Comparison of ENCODE assay signal across 19 cellular contexts in genomic region chr18:6629635-6630140, GRCh38.
DNase-seq lines count a peak whose midpoint lies in the region; ATAC-seq and TF ChIP-seq lines count a peak whose summit lies in the region.
"Had no signal": no experiment of that assay in that cellular context is flagged by ENCODE, and none has a peak within 500 bp of the region (broad histone marks: within the 10 kb centered on the region; RNA-seq: fewer than 3 reads in every experiment).

No MANE protein-coding gene starts in this region.

- 90% methylated on average over 5 of the region's 5 CpGs for WGBS in prostate gland

- ATAC-seq in gastrocnemius medialis (no peak), GM18870 (IDR thresholded peaks at IDR 0.05; ENCODE audit: unreplicated experiment) (no peak)
- ATAC-seq: activated T-cell treated with anti-CD3 and anti-CD28 coated beads, Interleukin-2, amount 50 U/mL, for 4 hours; heart left ventricle; right cardiac atrium had no signal

- H3K4me1 Mint-ChIP-seq in chondrocyte (ENCODE audit: low read depth) (peaks cover 70% of the 10 kb centered on the region), nephron (peaks cover 67% of the 10 kb centered on the region)

- H3K4me1 ChIP-seq in gastrocnemius medialis: no peaks in the 10 kb centered on the region
- H3K4me1 ChIP-seq in prostate gland (replicated peaks): no peaks in the 10 kb centered on the region

- H3K27ac ChIP-seq in gastrocnemius medialis (no peak overlapping the region), prostate gland (no peak overlapping the region)
- H3K27ac ChIP-seq: upper lobe of left lung had no signal

- H3K27me3 Mint-ChIP-seq in chondrocyte (ENCODE audit: low read depth) (no peaks in the 10 kb centered on the region), nephron (ENCODE audit: low read depth) (no peaks in the 10 kb centered on the region)
- H3K27me3 Mint-ChIP-seq: activated CD4-positive, alpha-beta memory T cell treated with anti-CD3 and anti-CD28 coated beads for 36 hours had no signal

- H3K27ac Mint-ChIP-seq in chondrocyte (ENCODE audit: unreplicated experiment): peak overlapping the region; percentile 14
- peak overlapping the region; percentile 25 to 94 (median 87) for H3K27ac Mint-ChIP-seq in nephron
- H3K27ac Mint-ChIP-seq: activated CD4-positive, alpha-beta memory T cell treated with anti-CD3 and anti-CD28 coated beads for 36 hours had no signal

- H3K36me3 ChIP-seq in gastrocnemius medialis (no peaks in the 10 kb centered on the region), prostate gland (no peaks in the 10 kb centered on the region)
- H3K36me3 ChIP-seq: heart left ventricle, upper lobe of left lung had no signal

- H3K4me3 Mint-ChIP-seq in chondrocyte (ENCODE audit: unreplicated experiment): no peak overlapping the region
- peak overlapping the region in 2 of 3 experiments; percentile 19 to 53 for H3K4me3 Mint-ChIP-seq in nephron
- H3K4me3 Mint-ChIP-seq: activated CD4-positive, alpha-beta memory T cell treated with anti-CD3 and anti-CD28 coated beads for 36 hours; activated T-cell treated with anti-CD3 and anti-CD28 coated beads, Interleukin-2, amount 50 U/mL, for 4 hours had no signal

- intact Hi-C loops in gastrocnemius medialis (cut with DNase I; ENCODE audit: low total_unique reads): no loop called here
- intact Hi-C loops in prostate gland (cut with DNase I): no loop called here

- TF ChIP-seq CTCF in AG10803 (conservative IDR thresholded peaks at IDR 0.05; ENCODE audit: low read length) (no peak), chondrocyte (IDR thresholded peaks at IDR 0.05) (no peak), nephron (IDR thresholded peaks at IDR 0.05; ENCODE audit: unreplicated experiment in 3 of 3) (no peak), gastrocnemius medialis (IDR thresholded peaks at IDR 0.05 in 4 of 5, conservative IDR thresholded peaks at IDR 0.05 in 1 of 5) (no peak), prostate gland (IDR thresholded peaks at IDR 0.05) (no peak)

- H3K9me3 Mint-ChIP-seq in chondrocyte (ENCODE audit: low read depth) (peaks cover 6% of the 10 kb centered on the region), nephron (peaks cover 8% of the 10 kb centered on the region)

- H3K4me3 ChIP-seq in AG10803 (ENCODE audit: low read length) (no peak overlapping the region), gastrocnemius medialis (no peak overlapping the region), prostate gland (no peak overlapping the region)
- H3K4me3 ChIP-seq: heart left ventricle, upper lobe of left lung had no signal

- in situ Hi-C loops in gastrocnemius medialis (cut with MboI; ENCODE audit: low sequenced_read_pairs in 4 of 4): loop anchor here in 1 of 4 donors (25.0 kb wide), 1 partner anchor 92 kb away; no protein-coding TSS in a partner anchor

- TF ChIP-seq POLR2A in gastrocnemius medialis (IDR thresholded peaks at IDR 0.05) (no peak), prostate gland (IDR thresholded peaks at IDR 0.05) (no peak)

- H3K27me3 ChIP-seq in gastrocnemius medialis (no peaks in the 10 kb centered on the region), prostate gland (replicated peaks; ENCODE audit: insufficient read depth) (no peaks in the 10 kb centered on the region)
- H3K27me3 ChIP-seq: heart left ventricle, upper lobe of left lung had no signal

- H3K9me3 ChIP-seq in gastrocnemius medialis (no peaks in the 10 kb centered on the region), prostate gland (no peaks in the 10 kb centered on the region)

- DNase-seq in AG10803 (ENCODE audit: low read depth) (peak; percentile 63), M059J (ENCODE audit: low read depth) (peak; percentile 5), chondrocyte (ENCODE audit: low spot score) (no peak), gastrocnemius medialis (no peak), NCI-H345 (lab: John Stamatoyannopoulos, UW) (no peak), prostate gland (ENCODE audit: low spot score) (no peak)
- DNase-seq: ACHN; activated CD4-positive, alpha-beta memory T cell treated with anti-CD3 and anti-CD28 coated beads for 36 hours; activated T-cell treated with anti-CD3 and anti-CD28 coated beads, Interleukin-2, amount 50 U/mL, for 4 hours; heart left ventricle; islet precursor cell; mesendoderm; NCI-H1436 treated with DMSO at 0.1 percent for 48 hours; NCI-H446 treated with DMSO at 0.1 percent for 48 hours; right cardiac atrium; stimulated activated CD4-positive, alpha-beta T cell treated with anti-CD3 and anti-CD28 coated beads, Interleukin-4, amount 100 ng/mL, for 1 hour; upper lobe of left lung had no signal

- H3K36me3 Mint-ChIP-seq in chondrocyte (ENCODE audit: low read depth) (no peaks in the 10 kb centered on the region), nephron (ENCODE audit: low read depth) (no peaks in the 10 kb centered on the region)
- H3K36me3 Mint-ChIP-seq: activated CD4-positive, alpha-beta memory T cell treated with anti-CD3 and anti-CD28 coated beads for 36 hours had no signal

Comparison
In these comparisons a context has a peak if more than half of its experiments do, and no peak if none do; other contexts are left out.
1. DNase-seq: peak in AG10803 (single experiment) and M059J (single experiment); none in chondrocyte (single experiment), gastrocnemius medialis (0 of 2), NCI-H345 (single experiment) and prostate gland (single experiment).